Comparison of ENCODE assay signal across 28 cellular contexts in the genomic region with DNA sequence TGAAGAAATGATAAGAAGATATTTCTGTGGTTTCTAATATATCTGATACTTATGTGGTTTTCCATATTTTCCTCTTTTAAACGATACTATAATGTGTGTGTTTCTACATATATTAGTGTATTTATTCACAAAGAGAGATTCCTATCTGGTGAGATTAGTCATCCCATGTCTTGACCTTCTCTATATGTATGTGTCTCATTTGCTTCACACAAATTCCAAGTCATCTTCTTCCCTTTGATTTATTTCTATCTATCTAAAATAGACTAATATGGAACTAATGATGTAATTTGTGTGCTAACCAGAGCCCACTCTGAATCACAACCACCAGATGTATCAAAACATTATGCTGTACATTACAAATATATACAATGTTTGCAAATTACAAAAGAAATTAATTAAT.
A peak's percentile ranks its signal among the peaks of the same experiment; 100 is the strongest.
DNase-seq lines count a peak whose midpoint lies in the region; ATAC-seq and TF ChIP-seq lines count a peak whose summit lies in the region.
"Had no signal": no experiment of that assay in that cellular context is flagged by ENCODE, and none has a peak within 500 bp of the region (broad histone marks: within the 10 kb centered on the region; RNA-seq: fewer than 3 reads in every experiment).

No MANE protein-coding gene starts in this region.

- H3K4me3 ChIP-seq in AG10803 (ENCODE audit: low read length) (no peak overlapping the region), RWPE2 (ENCODE audit: severe bottlenecking) (no peak overlapping the region), choroid plexus epithelial cell (ENCODE audit: low read depth, low read length) (no peak overlapping the region), osteoblast (ENCODE audit: insufficient read depth, low read length) (no peak overlapping the region)
- H3K4me3 ChIP-seq: pancreas, SJSA1, vagina had no signal

- intact Hi-C loops in left ventricle myocardium superior (cut with micrococcal nuclease) = loop anchor here (10.0 kb wide), 1 partner anchor 1327 kb away; no protein-coding TSS in a partner anchor

- H3K27me3 Mint-ChIP-seq in activated CD4-positive, alpha-beta T cell treated with anti-CD3 and anti-CD28 coated beads, Interleukin-2, amount 10 ng/mL, durations not matched to agents 7 days and 5 days = peaks cover 3% of the 10 kb centered on the region
- H3K27me3 Mint-ChIP-seq: activated CD8-positive, alpha-beta T cell treated with anti-CD3 and anti-CD28 coated beads for 36 hours had no signal

- H3K27ac ChIP-seq in RWPE2 (ENCODE audit: poor library complexity, severe bottlenecking) = no peak overlapping the region
- peak overlapping the region; percentile 86 for H3K27ac ChIP-seq in osteoblast (ENCODE audit: low read depth, low read length)
- H3K27ac ChIP-seq: pancreas, vagina had no signal

- no peaks in the 10 kb centered on the region for H3K79me2 ChIP-seq in osteoblast (ENCODE audit: insufficient read depth, low read length)

- no peak overlapping the region for H3K27ac Mint-ChIP-seq in activated CD4-positive, alpha-beta T cell treated with anti-CD3 and anti-CD28 coated beads, Interleukin-2, amount 10 ng/mL, durations not matched to agents 7 days and 5 days
- H3K27ac Mint-ChIP-seq: activated CD8-positive, alpha-beta T cell treated with anti-CD3 and anti-CD28 coated beads for 36 hours; activated T-helper 17 cell treated with anti-CD3 and anti-CD28 coated beads, Interleukin-2, amount 50 U/mL, for 72 hours; B cell; CD8-positive, alpha-beta T cell; natural killer cell treated with Interleukin-12 subunit alpha and Interleukin-12 subunit beta and Interleukin-15 and Interleukin-18, amount 100 ng/mL, for 72 hours; stimulated activated memory B cell treated with anti-CD40 and anti-IgM and Interleukin-4, amounts not matched to agents 10 μg/mL and 1 μg/mL and 100 μg/mL, for 72 hours; T-helper 1 cell treated with Interleukin-12 subunit alpha and Interleukin-12 subunit beta and Interleukin-4 antibody, amounts not matched to agents 30 μg/mL and 1 μg/mL, for 36 hours had no signal

- H3K4me2 ChIP-seq in osteoblast (ENCODE audit: insufficient read depth, low read length) = no peak overlapping the region

- CTCF ChIA-PET in activated CD4-positive, alpha-beta T cell treated with anti-CD3 and anti-CD28 coated beads, Interleukin-2, amount 10 ng/mL, durations not matched to agents 7 days and 5 days (lab: Charles Lee) = no interaction called here

- no peak overlapping the region for H2AFZ ChIP-seq in osteoblast (ENCODE audit: low read length)

- H3K36me3 ChIP-seq in RWPE2 (ENCODE audit: low read depth) = no peaks in the 10 kb centered on the region
- H3K36me3 ChIP-seq in osteoblast (ENCODE audit: insufficient read depth, low read length) = no peaks in the 10 kb centered on the region
- H3K36me3 ChIP-seq: pancreas, SJSA1, vagina had no signal

- POLR2A ChIA-PET in activated CD4-positive, alpha-beta T cell treated with anti-CD3 and anti-CD28 coated beads, Interleukin-2, amount 10 ng/mL, durations not matched to agents 7 days and 5 days (lab: Charles Lee) = no interaction called here

- peaks cover 13% of the 10 kb centered on the region for H3K4me1 ChIP-seq in RWPE2 (ENCODE audit: insufficient read depth, poor library complexity, severe bottlenecking)
- peaks cover 39% of the 10 kb centered on the region for H3K4me1 ChIP-seq in osteoblast (ENCODE audit: insufficient read depth, low read length)
- H3K4me1 ChIP-seq: pancreas had no signal

- H3K36me3 Mint-ChIP-seq in activated CD4-positive, alpha-beta T cell treated with anti-CD3 and anti-CD28 coated beads, Interleukin-2, amount 10 ng/mL, durations not matched to agents 7 days and 5 days (ENCODE audit: low read depth) = no peaks in the 10 kb centered on the region
- H3K36me3 Mint-ChIP-seq: CD8-positive, alpha-beta T cell; natural killer cell treated with Interleukin-12 subunit alpha and Interleukin-12 subunit beta and Interleukin-15 and Interleukin-18, amount 100 ng/mL, for 72 hours; stimulated activated memory B cell treated with anti-CD40 and anti-IgM and Interleukin-4, amounts not matched to agents 10 μg/mL and 1 μg/mL and 100 μg/mL, for 72 hours had no signal

- TF ChIP-seq CTCF in AG10803 (conservative IDR thresholded peaks at IDR 0.05; ENCODE audit: low read length) = no peak
- no peak for TF ChIP-seq CTCF in RWPE2 (IDR thresholded peaks at IDR 0.05; ENCODE audit: poor library complexity, severe bottlenecking)
- no peak for TF ChIP-seq CTCF in choroid plexus epithelial cell (conservative IDR thresholded peaks at IDR 0.05; ENCODE audit: low read depth, low read length)
- no peak for TF ChIP-seq CTCF in osteoblast (IDR thresholded peaks at IDR 0.05; ENCODE audit: extremely low read depth, low read depth, low read length)

- no peaks in the 10 kb centered on the region for H4K20me1 ChIP-seq in osteoblast (ENCODE audit: insufficient read depth, low read length)

- no peaks in the 10 kb centered on the region for H3K4me1 Mint-ChIP-seq in activated CD4-positive, alpha-beta T cell treated with anti-CD3 and anti-CD28 coated beads, Interleukin-2, amount 10 ng/mL, durations not matched to agents 7 days and 5 days
- H3K4me1 Mint-ChIP-seq: activated T-helper 17 cell treated with anti-CD3 and anti-CD28 coated beads, Interleukin-2, amount 50 U/mL, for 72 hours; B cell; central memory CD8-positive, alpha-beta T cell; stimulated activated memory B cell treated with anti-CD40 and anti-IgM and Interleukin-4, amounts not matched to agents 10 μg/mL and 1 μg/mL and 100 μg/mL, for 72 hours had no signal

- DNase-seq in AG10803 (ENCODE audit: low read depth) = peak; percentile 15
- DNase-seq in RWPE2 (ENCODE audit: low spot score) = no peak
- DNase-seq in choroid plexus epithelial cell (ENCODE audit: low read depth) = peak; percentile 62
- no peak for DNase-seq in osteoblast (ENCODE audit: insufficient read length, low spot score, missing footprints)
- no peak for DNase-seq in left ventricle myocardium superior
- no peak for DNase-seq in stimulated activated CD4-positive, alpha-beta T cell treated with anti-CD3 and anti-CD28 coated beads, Interleukin-12 subunit alpha, Interleukin-12 subunit beta, amount 100 ng/mL, for 4 hours
- no peak for DNase-seq in central memory CD4-positive, alpha-beta T cell
- DNase-seq in activated CD4-positive, alpha-beta T cell treated with anti-CD3 and anti-CD28 coated beads, Interleukin-2, amount 10 ng/mL, durations not matched to agents 7 days and 5 days = no peak
- DNase-seq: activated CD4-positive, alpha-beta T cell treated with anti-CD3 and anti-CD28 coated beads for 1 hour; activated CD8-positive, alpha-beta T cell treated with anti-CD3 and anti-CD28 coated beads for 36 hours; activated naive CD4-positive, alpha-beta T cell treated with anti-CD3 and anti-CD28 coated beads, Interleukin-2, amount 50 U/mL, for 16 hours; CD8-positive, alpha-beta T cell; DMS 273 treated with DMSO at 0.1 percent for 48 hours; NCI-H1092 treated with DMSO at 0.1 percent for 48 hours; NCI-H187; NCI-H2171 treated with DMSO at 0.1 percent for 48 hours; NCI-H524; NK-92 treated with Interleukin-12 subunit alpha and Interleukin-12 subunit beta, amount 100 ng/mL, for 24 hours; pancreas; stimulated activated CD4-positive, alpha-beta T cell treated with anti-CD3 and anti-CD28 coated beads, Interleukin-4, amount 100 ng/mL, for 4 hours had no signal

- H3K9me3 Mint-ChIP-seq in activated CD4-positive, alpha-beta T cell treated with anti-CD3 and anti-CD28 coated beads, Interleukin-2, amount 10 ng/mL, durations not matched to agents 7 days and 5 days = no peaks in the 10 kb centered on the region
- H3K9me3 Mint-ChIP-seq: activated CD8-positive, alpha-beta T cell treated with anti-CD3 and anti-CD28 coated beads for 36 hours; activated T-helper 17 cell treated with anti-CD3 and anti-CD28 coated beads, Interleukin-2, amount 50 U/mL, for 72 hours; CD8-positive, alpha-beta T cell; central memory CD8-positive, alpha-beta T cell; natural killer cell treated with Interleukin-12 subunit alpha and Interleukin-12 subunit beta and Interleukin-15 and Interleukin-18, amount 100 ng/mL, for 72 hours; stimulated activated memory B cell treated with anti-CD40 and anti-IgM and Interleukin-4, amounts not matched to agents 10 μg/mL and 1 μg/mL and 100 μg/mL, for 72 hours; T-helper 1 cell treated with Interleukin-12 subunit alpha and Interleukin-12 subunit beta and Interleukin-4 antibody, amounts not matched to agents 30 μg/mL and 1 μg/mL, for 36 hours had no signal

- ATAC-seq in RWPE2 (ENCODE audit: low read depth) (peak; percentile 61), left ventricle myocardium superior (no peak)
- ATAC-seq: activated CD8-positive, alpha-beta T cell treated with anti-CD3 and anti-CD28 coated beads for 36 hours; activated T-helper 17 cell treated with anti-CD3 and anti-CD28 coated beads, Interleukin-2, amount 50 U/mL, for 72 hours; CD8-positive, alpha-beta T cell; natural killer cell treated with Interleukin-12 subunit alpha and Interleukin-12 subunit beta and Interleukin-15 and Interleukin-18, amount 100 ng/mL, for 72 hours; pancreas; stimulated activated memory B cell treated with anti-CD40 and anti-IgM and Interleukin-4, amounts not matched to agents 10 μg/mL and 1 μg/mL and 100 μg/mL, for 72 hours had no signal

- H3K9me3 ChIP-seq in RWPE2 (ENCODE audit: severe bottlenecking) = no peaks in the 10 kb centered on the region
- no peaks in the 10 kb centered on the region for H3K9me3 ChIP-seq in osteoblast (ENCODE audit: low read depth, low read length)
- H3K9me3 ChIP-seq: pancreas, SJSA1, vagina had no signal

- no peak overlapping the region for H3K4me3 Mint-ChIP-seq in activated CD4-positive, alpha-beta T cell treated with anti-CD3 and anti-CD28 coated beads, Interleukin-2, amount 10 ng/mL, durations not matched to agents 7 days and 5 days
- H3K4me3 Mint-ChIP-seq: activated CD8-positive, alpha-beta T cell treated with anti-CD3 and anti-CD28 coated beads for 36 hours; activated T-helper 17 cell treated with anti-CD3 and anti-CD28 coated beads, Interleukin-2, amount 50 U/mL, for 72 hours; B cell; CD8-positive, alpha-beta T cell; central memory CD8-positive, alpha-beta T cell; natural killer cell treated with Interleukin-12 subunit alpha and Interleukin-12 subunit beta and Interleukin-15 and Interleukin-18, amount 100 ng/mL, for 72 hours; stimulated activated memory B cell treated with anti-CD40 and anti-IgM and Interleukin-4, amounts not matched to agents 10 μg/mL and 1 μg/mL and 100 μg/mL, for 72 hours; T-helper 1 cell treated with Interleukin-12 subunit alpha and Interleukin-12 subunit beta and Interleukin-4 antibody, amounts not matched to agents 30 μg/mL and 1 μg/mL, for 36 hours had no signal

- H3K27me3 ChIP-seq in RWPE2 (ENCODE audit: insufficient read depth, poor library complexity, severe bottlenecking) (no peaks in the 10 kb centered on the region), osteoblast (ENCODE audit: insufficient read depth, low read length) (no peaks in the 10 kb centered on the region)
- H3K27me3 ChIP-seq: pancreas, SJSA1, vagina had no signal

Comparison
In these comparisons a context has a peak if more than half of its experiments do, and no peak if none do; other contexts are left out.
1. DNase-seq: peak in AG10803 (single experiment) and choroid plexus epithelial cell (single experiment); none in RWPE2 (single experiment), osteoblast (single experiment), left ventricle myocardium superior (single experiment), stimulated activated CD4-positive, alpha-beta T cell treated with anti-CD3 and anti-CD28 coated beads, Interleukin-12 subunit alpha, Interleukin-12 subunit beta, amount 100 ng/mL, for 4 hours (single experiment), central memory CD4-positive, alpha-beta T cell (single experiment) and activated CD4-positive, alpha-beta T cell treated with anti-CD3 and anti-CD28 coated beads, Interleukin-2, amount 10 ng/mL, durations not matched to agents 7 days and 5 days (single experiment).